ENCODE assay signal across 1 cellular context in genomic region chr7:74627699-74628411, GRCh38.
TF ChIP-seq lines count a peak whose summit lies in the region.

No MANE protein-coding gene starts in this region.

TF ChIP-seq in K562, 482 proteins besides CTCF, POLR2A, EP300 and RAD21 (continued from another document):
- no peak for TF ChIP-seq ZNF318 (IDR thresholded peaks at IDR 0.05; ENCODE audit: borderline replicate concordance in 1 of 2, low read depth in 1 of 2)
- TF ChIP-seq HIVEP1 (CRISPR knock-in tag; IDR thresholded peaks at IDR 0.05): no peak
- peak; percentile 88 for TF ChIP-seq TFE3 (CRISPR knock-in tag; IDR thresholded peaks at IDR 0.05)
- TF ChIP-seq CBFA2T2 (conservative IDR thresholded peaks at IDR 0.05): peak; percentile 50
- no peak for TF ChIP-seq ATF4 (CRISPR knock-in tag; IDR thresholded peaks at IDR 0.05)
- no peak for TF ChIP-seq SPI1 (IDR thresholded peaks at IDR 0.05; ENCODE audit: borderline replicate concordance, low read depth, low read length)
- peak; percentile 73; the same call in 1 of the 2 replicates for TF ChIP-seq TOE1 (IDR thresholded peaks at IDR 0.05; ENCODE audit: borderline replicate concordance)
- no peak for TF ChIP-seq TOE1 (CRISPR knock-in tag; IDR thresholded peaks at IDR 0.05; ENCODE audit: borderline replicate concordance, low read depth)
